ENCODE assay signal across 10 cellular contexts in the genomic region with DNA sequence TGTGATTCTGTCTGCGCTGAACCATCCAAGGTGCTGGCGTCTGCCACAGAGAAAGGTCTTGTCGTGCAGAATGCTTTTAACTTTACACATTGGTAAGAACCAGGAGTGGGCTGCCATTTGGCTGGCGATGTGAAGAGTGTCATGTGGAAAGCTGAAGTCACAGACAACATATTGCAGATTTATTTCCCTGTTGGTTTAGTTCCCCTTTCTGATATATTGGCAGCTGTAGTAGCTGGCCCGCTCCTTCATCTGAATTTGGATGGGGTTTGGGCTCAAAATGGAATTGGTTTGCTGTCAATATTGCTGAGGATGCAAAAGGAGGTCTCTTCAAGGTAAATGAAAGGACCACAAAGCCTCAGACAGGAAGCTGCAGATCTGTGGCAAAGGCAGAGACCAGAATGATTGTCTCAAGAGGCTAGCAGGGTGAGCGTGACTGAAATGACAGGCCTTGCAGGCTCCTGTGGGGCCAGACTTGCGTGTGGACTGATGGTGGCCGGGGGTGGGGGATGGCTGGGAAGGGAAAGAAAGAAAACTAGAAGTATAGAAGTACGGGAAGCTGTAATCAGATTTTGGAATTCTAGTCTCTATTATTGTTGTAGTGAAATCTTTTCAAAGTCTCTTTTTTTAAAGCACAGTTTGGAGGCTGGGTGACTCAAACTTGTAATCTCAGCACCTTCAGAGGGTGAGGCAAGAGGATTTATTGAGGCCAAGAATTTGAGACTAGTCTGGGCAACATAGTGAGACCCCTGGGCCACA. TPM values are rescaled to one million over a fixed set of nuclear protein-coding genes. Genes with fewer than 3 reads are reported as not detected.
A peak's percentile ranks its signal among the peaks of the same experiment; 100 is the strongest.
DNase-seq lines count a peak whose midpoint lies in the region; ATAC-seq, FAIRE-seq and TF ChIP-seq lines count a peak whose summit lies in the region.
"Had no signal": no experiment of that assay in that cellular context is flagged by ENCODE, and none has a peak within 500 bp of the region (broad histone marks: within the 10 kb centered on the region; RNA-seq: fewer than 3 reads in every experiment).

No MANE protein-coding gene starts in this region.

- no peaks in the 10 kb centered on the region for H3K27me3 ChIP-seq in BE2C

- TF ChIP-seq CTCF in GM12864 (IDR thresholded peaks at IDR 0.05; ENCODE audit: low read depth, low read length, missing control alignments) (no peak), BE2C (IDR thresholded peaks at IDR 0.05; ENCODE audit: low read depth, low read length) (no peak)

- no peak for FAIRE-seq in urothelium cell line (lab: Jason Lieb, UNC)
- FAIRE-seq: bronchial epithelial cell had no signal

- H3K4me3 ChIP-seq in GM12864 (ENCODE audit: low read depth, low read length) (no peak overlapping the region), BE2C (ENCODE audit: low read depth, low read length) (no peak overlapping the region)

- H3K4me3 Mint-ChIP-seq in activated T-cell treated with anti-CD3 and anti-CD28 coated beads, Interleukin-2, amount 50 U/mL, for 72 hours = peak overlapping the region; percentile 69 to 77

- H3K4me1 Mint-ChIP-seq in activated T-cell treated with anti-CD3 and anti-CD28 coated beads, Interleukin-2, amount 50 U/mL, for 72 hours (ENCODE audit: low read depth) = peaks cover 51% of the 10 kb centered on the region

- no peaks in the 10 kb centered on the region for H3K36me3 ChIP-seq in BE2C

- DNase-seq in GM12864 (ENCODE audit: low read depth) (peak; percentile 58), urothelium cell line (ENCODE audit: low spot score) (no peak), BE2C (no peak), DMS 273 treated with DMSO at 0.1 percent for 48 hours (lab: John Stamatoyannopoulos, UW) (no peak)
- peak; percentile 65 to 69 for DNase-seq in activated T-cell treated with anti-CD3 and anti-CD28 coated beads, Interleukin-2, amount 50 U/mL, for 72 hours
- peak; percentile 26 to 27 for DNase-seq in stimulated activated CD8-positive, alpha-beta memory T cell treated with anti-CD3 and anti-CD28 coated beads, Interleukin-15, amount 100 ng/mL, for 48 hours (ENCODE audit: low read depth in 2 of 2)
- DNase-seq: right cardiac atrium had no signal

- no peaks in the 10 kb centered on the region for H3K9me3 ChIP-seq in BE2C

- no peaks in the 10 kb centered on the region for H3K27me3 Mint-ChIP-seq in activated T-cell treated with anti-CD3 and anti-CD28 coated beads, Interleukin-2, amount 50 U/mL, for 72 hours (ENCODE audit: low read depth)

- H3K36me3 Mint-ChIP-seq in activated T-cell treated with anti-CD3 and anti-CD28 coated beads, Interleukin-2, amount 50 U/mL, for 72 hours (ENCODE audit: insufficient read depth in 2 of 2) = peaks cover 0 to 3% of the 10 kb centered on the region in 2 donors

- H3K9me3 Mint-ChIP-seq in activated T-cell treated with anti-CD3 and anti-CD28 coated beads, Interleukin-2, amount 50 U/mL, for 72 hours = no peaks in the 10 kb centered on the region

- ATAC-seq in GM21367 (IDR thresholded peaks at IDR 0.05; ENCODE audit: unreplicated experiment) = peak; percentile 82
- ATAC-seq in HG03558 (IDR thresholded peaks at IDR 0.05; ENCODE audit: extremely low read depth, unreplicated experiment) = peak; percentile 71
- peak; percentile 97 to 99 for ATAC-seq in activated T-cell treated with anti-CD3 and anti-CD28 coated beads, Interleukin-2, amount 50 U/mL, for 72 hours (replicated peaks in 1 of 2)

- peak overlapping the region; percentile 69 for H3K27ac Mint-ChIP-seq in activated T-cell treated with anti-CD3 and anti-CD28 coated beads, Interleukin-2, amount 50 U/mL, for 72 hours

- peaks cover 3% of the 10 kb centered on the region for H3K4me1 ChIP-seq in BE2C

RNA-seq across cellular contexts. Expression of a gene that starts 25.1 kb away (rescaled TPM):
- under 1 TPM; 0.05 to 0.14 TPM for total RNA-seq in activated T-cell treated with anti-CD3 and anti-CD28 coated beads, Interleukin-2, amount 50 U/mL, for 72 hours
- polyA plus RNA-seq in BE2C (2012; ENCODE audit: insufficient read depth, insufficient read length, low read depth) = not detected
- total RNA-seq: bronchial epithelial cell had no signal

Comparison
In these comparisons a context has a peak if more than half of its experiments do, and no peak if none do; other contexts are left out.
1. DNase-seq: peak in GM12864 (single experiment), activated T-cell treated with anti-CD3 and anti-CD28 coated beads, Interleukin-2, amount 50 U/mL, for 72 hours (2 of 2) and stimulated activated CD8-positive, alpha-beta memory T cell treated with anti-CD3 and anti-CD28 coated beads, Interleukin-15, amount 100 ng/mL, for 48 hours (2 of 2); none in urothelium cell line (single experiment), BE2C (single experiment) and DMS 273 treated with DMSO at 0.1 percent for 48 hours (single experiment).
2. Peak in every context shown above with its lines, with median percentiles within 50 percentile points of each other: ATAC-seq.